In the genomic region with DNA sequence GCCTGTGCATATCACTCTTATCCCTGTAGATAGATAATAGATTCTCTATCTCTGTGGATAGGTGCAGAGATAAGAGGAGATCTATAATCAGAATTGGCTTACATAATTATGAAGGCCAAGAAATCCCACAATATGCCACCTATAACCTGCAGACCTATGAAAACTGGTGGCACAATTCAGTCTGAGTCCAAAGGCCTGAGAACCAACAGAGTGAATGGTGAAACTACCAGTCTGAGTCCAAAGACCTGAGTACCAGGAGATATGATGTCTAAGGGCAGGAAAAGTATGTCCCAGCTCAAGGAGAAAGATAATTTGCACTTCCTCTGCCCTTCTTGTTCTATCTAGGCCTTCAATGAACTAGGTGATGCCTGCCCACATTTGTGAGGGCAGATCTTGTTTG, we compare ENCODE assay signal across 4 cellular contexts. TPM values are rescaled to one million over a fixed set of nuclear protein-coding genes. Genes with fewer than 3 reads are reported as not detected.
"Had no signal": no experiment of that assay in that cellular context is flagged by ENCODE, and none has a peak within 500 bp of the region (broad histone marks: within the 10 kb centered on the region; RNA-seq: fewer than 3 reads in every experiment).

No MANE protein-coding gene starts in this region.

RNA-seq across cellular contexts. Expression of a gene that starts 54.6 kb away (rescaled TPM):
- total RNA-seq: ascending aorta, body of pancreas, cerebellum had no signal
- polyA plus RNA-seq: cardiac muscle cell had no signal
